In the genomic region with DNA sequence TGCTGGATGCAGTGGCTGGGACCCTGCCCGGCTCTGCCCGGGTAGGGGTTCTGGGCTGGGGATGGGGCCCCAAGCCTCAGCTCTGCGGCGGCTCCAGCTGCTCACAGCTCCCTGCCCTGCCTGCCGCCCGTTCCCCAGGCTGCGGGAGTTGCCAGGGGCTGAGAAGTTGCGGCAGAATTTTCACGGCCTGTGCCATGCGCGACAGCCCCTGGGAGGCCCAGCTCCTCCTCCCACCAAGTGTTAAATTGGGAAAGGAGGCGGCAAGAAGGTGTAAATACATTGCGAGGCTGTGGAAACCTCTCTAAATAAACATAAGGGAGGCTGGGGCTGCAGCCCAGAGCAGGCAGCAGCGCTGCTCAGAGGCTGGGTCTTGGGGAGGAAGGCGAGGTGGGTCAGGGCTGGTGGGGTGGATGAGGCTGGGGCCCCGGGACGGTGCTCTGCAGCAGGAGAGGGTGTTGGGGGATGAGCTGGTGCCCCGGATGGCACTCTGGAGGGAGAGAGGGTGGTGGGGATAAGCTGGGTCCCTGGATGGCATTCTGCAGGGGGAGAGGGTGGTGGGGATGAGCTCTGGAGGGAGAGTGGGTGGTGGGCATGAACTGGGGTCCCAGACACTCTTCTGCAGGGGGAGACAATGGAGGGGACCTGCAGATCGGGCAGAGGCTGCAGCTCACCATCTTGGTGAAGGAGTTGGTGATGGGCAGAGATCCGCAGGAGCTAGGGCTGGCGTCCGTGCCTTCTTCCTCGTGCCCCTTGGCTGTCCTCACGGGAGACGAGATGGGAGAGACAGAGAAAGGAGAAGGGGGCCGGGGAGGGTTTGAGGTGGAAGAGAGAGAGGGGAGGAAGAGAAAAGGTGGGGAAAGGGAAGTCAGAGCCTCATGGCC, we compare ENCODE assay signal across 14 cellular contexts.
DNase-seq lines count a peak whose midpoint lies in the region; ATAC-seq and TF ChIP-seq lines count a peak whose summit lies in the region.
"Had no signal": no experiment of that assay in that cellular context is flagged by ENCODE, and none has a peak within 500 bp of the region (broad histone marks: within the 10 kb centered on the region; RNA-seq: fewer than 3 reads in every experiment).

No MANE protein-coding gene starts in this region.

- H3K4me3 ChIP-seq in left ventricle myocardium inferior (no peak overlapping the region), sigmoid colon (no peak overlapping the region), prostate gland (no peak overlapping the region)

- peaks cover 4% of the 10 kb centered on the region for H3K4me1 Mint-ChIP-seq in activated CD4-positive, alpha-beta T cell treated with anti-CD3 and anti-CD28 coated beads, Interleukin-2, amount 10 ng/mL, durations not matched to agents 24 days and 14 days

- H3K27me3 ChIP-seq in left ventricle myocardium inferior (ENCODE audit: low read depth) (peaks cover 81% of the 10 kb centered on the region), sigmoid colon (peaks cover 0 to 13% (median 0%) of the 10 kb centered on the region in 3 donors), prostate gland (replicated peaks; ENCODE audit: insufficient read depth) (no peaks in the 10 kb centered on the region)

- no peak for DNase-seq in activated CD4-positive, alpha-beta T cell treated with anti-CD3 and anti-CD28 coated beads, Interleukin-2, amount 10 ng/mL, durations not matched to agents 24 days and 14 days
- no peak for DNase-seq in activated CD4-positive, alpha-beta T cell treated with anti-CD3 and anti-CD28 coated beads for 48 hours
- DNase-seq in NCI-H2171 (lab: John Stamatoyannopoulos, UW): peak; percentile 74
- DNase-seq in left ventricle myocardium inferior: peak; percentile 7
- peak; percentile 56 for DNase-seq in sigmoid colon
- no peak for DNase-seq in prostate gland (ENCODE audit: low spot score)
- DNase-seq: effector CD8-positive, alpha-beta T cell; hippocampal formation; NCI-H226; OCI-M1 had no signal

- H3K9me3 Mint-ChIP-seq in activated CD4-positive, alpha-beta T cell treated with anti-CD3 and anti-CD28 coated beads, Interleukin-2, amount 10 ng/mL, durations not matched to agents 24 days and 14 days: no peaks in the 10 kb centered on the region

- H3K27me3 Mint-ChIP-seq in activated CD4-positive, alpha-beta T cell treated with anti-CD3 and anti-CD28 coated beads, Interleukin-2, amount 10 ng/mL, durations not matched to agents 24 days and 14 days: no peaks in the 10 kb centered on the region
- H3K27me3 Mint-ChIP-seq: activated naive CD8-positive, alpha-beta T cell had no signal

- no peak overlapping the region for H3K4me3 Mint-ChIP-seq in activated CD4-positive, alpha-beta T cell treated with anti-CD3 and anti-CD28 coated beads, Interleukin-2, amount 10 ng/mL, durations not matched to agents 24 days and 14 days
- H3K4me3 Mint-ChIP-seq: activated naive CD8-positive, alpha-beta T cell had no signal

- H3K4me1 ChIP-seq in left ventricle myocardium inferior (peaks cover 9% of the 10 kb centered on the region), sigmoid colon (no peaks in the 10 kb centered on the region), prostate gland (replicated peaks) (no peaks in the 10 kb centered on the region)

- H3K27ac ChIP-seq in left ventricle myocardium inferior (replicated peaks): no peak overlapping the region
- H3K27ac ChIP-seq in sigmoid colon: no peak overlapping the region
- H3K27ac ChIP-seq in prostate gland: no peak overlapping the region
- H3K27ac ChIP-seq: VCaP had no signal

- TF ChIP-seq POLR2A in sigmoid colon (IDR thresholded peaks at IDR 0.05) (no peak), prostate gland (IDR thresholded peaks at IDR 0.05) (no peak)

- TF ChIP-seq EP300 in sigmoid colon (IDR thresholded peaks at IDR 0.05): no peak

- H3K9me3 ChIP-seq in left ventricle myocardium inferior (replicated peaks) (no peaks in the 10 kb centered on the region), sigmoid colon (no peaks in the 10 kb centered on the region), prostate gland (no peaks in the 10 kb centered on the region)

- ATAC-seq in GM18909 (IDR thresholded peaks at IDR 0.05; ENCODE audit: poor library complexity, unreplicated experiment) (no peak), HG03457 (IDR thresholded peaks at IDR 0.05; ENCODE audit: unreplicated experiment) (no peak)

- H3K27ac Mint-ChIP-seq in activated CD4-positive, alpha-beta T cell treated with anti-CD3 and anti-CD28 coated beads, Interleukin-2, amount 10 ng/mL, durations not matched to agents 24 days and 14 days: peak overlapping the region; percentile 39
- H3K27ac Mint-ChIP-seq: activated naive CD8-positive, alpha-beta T cell had no signal

- 74 to 81% methylated on average over 26 of the region's 26 CpGs for WGBS in sigmoid colon, 2 donors
- WGBS in prostate gland: 80% methylated on average over 26 of the region's 26 CpGs

- no peak for TF ChIP-seq CTCF in left ventricle myocardium inferior (IDR thresholded peaks at IDR 0.05; ENCODE audit: borderline replicate concordance)
- TF ChIP-seq CTCF in sigmoid colon (IDR thresholded peaks at IDR 0.05): no peak
- TF ChIP-seq CTCF in prostate gland (IDR thresholded peaks at IDR 0.05): no peak

- intact Hi-C loops in activated CD4-positive, alpha-beta T cell treated with anti-CD3 and anti-CD28 coated beads, Interleukin-2, amount 10 ng/mL, durations not matched to agents 24 days and 14 days (cut with micrococcal nuclease): no loop called here
- intact Hi-C loops in left ventricle myocardium inferior (cut with micrococcal nuclease) (no loop called here), sigmoid colon (cut with DNase I) (no loop called here), prostate gland (cut with DNase I) (no loop called here)

- H3K36me3 ChIP-seq in left ventricle myocardium inferior: no peaks in the 10 kb centered on the region
- no peaks in the 10 kb centered on the region for H3K36me3 ChIP-seq in sigmoid colon
- no peaks in the 10 kb centered on the region for H3K36me3 ChIP-seq in prostate gland

- H3K36me3 Mint-ChIP-seq in activated CD4-positive, alpha-beta T cell treated with anti-CD3 and anti-CD28 coated beads, Interleukin-2, amount 10 ng/mL, durations not matched to agents 24 days and 14 days (ENCODE audit: low read depth): peaks cover 58% of the 10 kb centered on the region

Comparison
In these comparisons a context has a peak if more than half of its experiments do, and no peak if none do; other contexts are left out.
1. DNase-seq: peak in NCI-H2171 (single experiment), left ventricle myocardium inferior (single experiment) and sigmoid colon (single experiment); none in activated CD4-positive, alpha-beta T cell treated with anti-CD3 and anti-CD28 coated beads, Interleukin-2, amount 10 ng/mL, durations not matched to agents 24 days and 14 days (single experiment), activated CD4-positive, alpha-beta T cell treated with anti-CD3 and anti-CD28 coated beads for 48 hours (single experiment) and prostate gland (single experiment).